1 cellular context compared by ENCODE assay signal in genomic region chr3:186241910-186242821, GRCh38.
TF ChIP-seq lines count a peak whose summit lies in the region.

No MANE protein-coding gene starts in this region.

TF ChIP-seq in HepG2, 621 proteins besides CTCF, POLR2A, EP300 and RAD21 (continued from another document and continues in another):
- TF ChIP-seq ZNF407 (CRISPR knock-in tag; IDR thresholded peaks at IDR 0.05; ENCODE audit: not compliant biosample characterization) (peak; percentile 1), ZNF138 (CRISPR knock-in tag; IDR thresholded peaks at IDR 0.05; ENCODE audit: low read depth) (no peak), TFDP1 (CRISPR knock-in tag; IDR thresholded peaks at IDR 0.05; ENCODE audit: borderline replicate concordance) (peak; percentile 60; the same call in 1 of the 2 replicates), ZNF510 (CRISPR knock-in tag; IDR thresholded peaks at IDR 0.05; ENCODE audit: low read depth) (no peak), LCORL (IDR thresholded peaks at IDR 0.05) (no peak), LCORL (CRISPR knock-in tag; IDR thresholded peaks at IDR 0.05) (peak; percentile 81), ZNF552 (CRISPR knock-in tag; IDR thresholded peaks at IDR 0.05; ENCODE audit: borderline replicate concordance) (no peak), FOXK1 (CRISPR knock-in tag; IDR thresholded peaks at IDR 0.05; ENCODE audit: borderline replicate concordance, low read depth) (0 out of 2 replicates have a peak, but pooled peaks have one; percentile 29), ZNF350 (CRISPR knock-in tag; IDR thresholded peaks at IDR 0.05; ENCODE audit: borderline replicate concordance, low read depth) (peak; percentile 63; the same call in 1 of the 2 replicates), MXD3 (CRISPR knock-in tag; IDR thresholded peaks at IDR 0.05) (peak; percentile 43; the same call in 1 of the 2 replicates), POLR2AphosphoS5 (IDR thresholded peaks at IDR 0.05; ENCODE audit: low read depth, low read length) (no peak), PBX3 (CRISPR knock-in tag; IDR thresholded peaks at IDR 0.05; ENCODE audit: borderline replicate concordance) (no peak), DNMT1 (CRISPR knock-in tag; IDR thresholded peaks at IDR 0.05) (no peak), SKIL (CRISPR knock-in tag; IDR thresholded peaks at IDR 0.05; ENCODE audit: borderline replicate concordance) (no peak), SALL1 (CRISPR knock-in tag; IDR thresholded peaks at IDR 0.05) (peak; percentile 76), ZNF629 (CRISPR knock-in tag; conservative IDR thresholded peaks at IDR 0.05) (peak; percentile 48; the same call in 1 of the 2 replicates), ZNF501 (CRISPR knock-in tag; IDR thresholded peaks at IDR 0.05) (peak; percentile 93), ZBTB8A (CRISPR knock-in tag; IDR thresholded peaks at IDR 0.05; ENCODE audit: borderline replicate concordance, low read depth) (no peak), TP53 (CRISPR knock-in tag; conservative IDR thresholded peaks at IDR 0.05) (no peak; the same call in 1 of the 2 replicates), TSC22D2 (CRISPR knock-in tag; IDR thresholded peaks at IDR 0.05; ENCODE audit: borderline replicate concordance) (peak; percentile 22; the same call in 1 of the 2 replicates), ZNF264 (CRISPR knock-in tag; IDR thresholded peaks at IDR 0.05) (peak; percentile 57; the same call in 1 of the 2 replicates), RXRB (CRISPR knock-in tag; IDR thresholded peaks at IDR 0.05; ENCODE audit: borderline replicate concordance) (peak; percentile 74), MAF1 (CRISPR knock-in tag; IDR thresholded peaks at IDR 0.05; ENCODE audit: borderline replicate concordance) (no peak), RBFOX2 (IDR thresholded peaks at IDR 0.05; ENCODE audit: low read depth, low read length) (no peak), RFXAP (CRISPR knock-in tag; IDR thresholded peaks at IDR 0.05; ENCODE audit: borderline replicate concordance) (peak; percentile 65; the same call in 1 of the 2 replicates), ERF (CRISPR knock-in tag; IDR thresholded peaks at IDR 0.05) (peak; percentile 91), ZNF556 (CRISPR knock-in tag; IDR thresholded peaks at IDR 0.05; ENCODE audit: borderline replicate concordance) (peak; percentile 66; the same call in 1 of the 2 replicates), ZNF784 (CRISPR knock-in tag; IDR thresholded peaks at IDR 0.05; ENCODE audit: borderline replicate concordance) (no peak), SAP130 (CRISPR knock-in tag; IDR thresholded peaks at IDR 0.05; ENCODE audit: low read depth) (peak; percentile 97), ZNF609 (CRISPR knock-in tag; IDR thresholded peaks at IDR 0.05; ENCODE audit: borderline replicate concordance) (no peak), ZNF619 (CRISPR knock-in tag; IDR thresholded peaks at IDR 0.05) (peak; percentile 65; the same call in 1 of the 2 replicates), PPARG (CRISPR knock-in tag; conservative IDR thresholded peaks at IDR 0.05) (peak; percentile 54; the same call in 1 of the 2 replicates), ZNF879 (CRISPR knock-in tag; IDR thresholded peaks at IDR 0.05) (no peak), ZNF558 (CRISPR knock-in tag; IDR thresholded peaks at IDR 0.05; ENCODE audit: borderline replicate concordance) (no peak), ZBTB7A (CRISPR knock-in tag; IDR thresholded peaks at IDR 0.05) (no peak), SNAPC2 (CRISPR knock-in tag; IDR thresholded peaks at IDR 0.05) (0 out of 2 replicates have a peak, but pooled peaks have one; percentile 44), ZNF281 (CRISPR knock-in tag; IDR thresholded peaks at IDR 0.05; ENCODE audit: borderline replicate concordance) (peak; percentile 44; the same call in 1 of the 2 replicates), ZNF569 (CRISPR knock-in tag; IDR thresholded peaks at IDR 0.05; ENCODE audit: borderline replicate concordance) (no peak), CENPX (CRISPR knock-in tag; IDR thresholded peaks at IDR 0.05) (no peak)
